8 cellular contexts compared by ENCODE assay signal in the genomic region with DNA sequence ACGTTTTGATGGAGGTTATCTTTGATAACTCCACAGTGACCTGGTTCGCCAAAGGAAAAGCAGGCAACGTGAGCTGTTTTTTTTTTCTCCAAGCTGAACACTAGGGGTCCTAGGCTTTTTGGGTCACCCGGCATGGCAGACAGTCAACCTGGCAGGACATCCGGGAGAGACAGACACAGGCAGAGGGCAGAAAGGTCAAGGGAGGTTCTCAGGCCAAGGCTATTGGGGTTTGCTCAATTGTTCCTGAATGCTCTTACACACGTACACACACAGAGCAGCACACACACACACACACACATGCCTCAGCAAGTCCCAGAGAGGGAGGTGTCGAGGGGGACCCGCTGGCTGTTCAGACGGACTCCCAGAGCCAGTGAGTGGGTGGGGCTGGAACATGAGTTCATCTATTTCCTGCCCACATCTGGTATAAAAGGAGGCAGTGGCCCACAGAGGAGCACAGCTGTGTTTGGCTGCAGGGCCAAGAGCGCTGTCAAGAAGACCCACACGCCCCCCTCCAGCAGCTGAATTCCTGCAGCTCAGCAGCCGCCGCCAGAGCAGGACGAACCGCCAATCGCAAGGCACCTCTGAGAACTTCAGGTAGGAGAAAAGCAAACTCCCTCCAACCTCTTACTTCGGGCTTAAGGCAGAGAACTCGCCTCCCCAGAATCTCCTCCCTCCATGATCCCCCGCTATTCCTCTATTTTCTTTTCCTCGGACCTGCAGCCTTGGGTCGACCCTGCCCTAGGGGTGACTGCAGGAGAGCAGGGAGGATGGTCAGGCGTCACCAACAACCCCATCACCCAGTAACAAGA. TPM values are rescaled to one million over a fixed set of nuclear protein-coding genes. Genes with fewer than 3 reads are reported as not detected.
DNase-seq lines count a peak whose midpoint lies in the region; ATAC-seq lines count a peak whose summit lies in the region.

A gene (plus strand): TSS at position 454 of the 809 bp plus-strand sequence. CDS start 1,290 bp downstream, outside the sequence.

- no peaks in the 10 kb centered on the region for H3K9me3 Mint-ChIP-seq in activated naive CD8-positive, alpha-beta T cell treated with anti-CD3 and anti-CD28 coated beads for 36 hours

- H3K36me3 Mint-ChIP-seq in activated naive CD8-positive, alpha-beta T cell treated with anti-CD3 and anti-CD28 coated beads for 36 hours: no peaks in the 10 kb centered on the region

- ATAC-seq in HG02943 (IDR thresholded peaks at IDR 0.05; ENCODE audit: low read depth, unreplicated experiment): peak; percentile 52

- H3K27me3 Mint-ChIP-seq in activated naive CD8-positive, alpha-beta T cell treated with anti-CD3 and anti-CD28 coated beads for 36 hours: peaks cover 74% of the 10 kb centered on the region

- intact Hi-C loops in cardiac septum (cut with DNase I) (no loop called here), posterior vena cava (cut with DNase I) (no loop called here)

- peaks cover 39% of the 10 kb centered on the region for H3K4me1 Mint-ChIP-seq in activated naive CD8-positive, alpha-beta T cell treated with anti-CD3 and anti-CD28 coated beads for 36 hours

- peak; percentile 29 for DNase-seq in NCI-H345 (lab: John Stamatoyannopoulos, UW)
- no peak for DNase-seq in NCI-H345 treated with DMSO at 0.1 percent for 48 hours (lab: John Stamatoyannopoulos, UW; ENCODE audit: unreplicated experiment)
- peak; percentile 98 for DNase-seq in RPMI8226
- DNase-seq in activated naive CD8-positive, alpha-beta T cell treated with anti-CD3 and anti-CD28 coated beads for 36 hours: peak; percentile 62
- DNase-seq in cardiac septum (ENCODE audit: low spot score): peak; percentile 90
- DNase-seq in posterior vena cava (ENCODE audit: low spot score): peak; percentile 97
- DNase-seq in NCI-H510A treated with DMSO at 0.1 percent for 48 hours (lab: John Stamatoyannopoulos, UW): no peak

- no peak within 1 kb of the TSS for H3K27ac Mint-ChIP-seq in activated naive CD8-positive, alpha-beta T cell treated with anti-CD3 and anti-CD28 coated beads for 36 hours

- H3K4me3 Mint-ChIP-seq in activated naive CD8-positive, alpha-beta T cell treated with anti-CD3 and anti-CD28 coated beads for 36 hours: peak within 1 kb of the TSS; percentile 57

RNA-seq across cellular contexts. Expression of the gene that starts here (rescaled TPM):
- under 1 TPM; 0.06 to 0.27 TPM for total RNA-seq in activated naive CD8-positive, alpha-beta T cell treated with anti-CD3 and anti-CD28 coated beads for 36 hours
- total RNA-seq in cardiac septum (27.2 TPM), posterior vena cava (100 to 1,000 TPM in 1 of 2 donors, 10 to 100 TPM in 1; 77.3 to 240 TPM)

Comparison
In these comparisons a context has a peak if more than half of its experiments do, and no peak if none do; other contexts are left out.
1. RNA of the gene that starts here (total RNA-seq): 77.3 to 240 TPM in posterior vena cava and 27.2 TPM in cardiac septum (single experiment); 0.06 to 0.27 TPM in activated naive CD8-positive, alpha-beta T cell treated with anti-CD3 and anti-CD28 coated beads for 36 hours; every median in the first group is over 10 times any median in the second.
2. DNase-seq: peak in NCI-H345 (single experiment), RPMI8226 (single experiment), cardiac septum (single experiment) and posterior vena cava (single experiment); none in NCI-H345 treated with DMSO at 0.1 percent for 48 hours (single experiment) and NCI-H510A treated with DMSO at 0.1 percent for 48 hours (single experiment).
3. Peak in DNase-seq in activated naive CD8-positive, alpha-beta T cell treated with anti-CD3 and anti-CD28 coated beads for 36 hours; RNA of the gene not detected or under 1 TPM.